ENCODE assay signal across 27 cellular contexts in genomic region chr20:16877053-16877554, GRCh38.
"Had no signal": no experiment of that assay in that cellular context is flagged by ENCODE, and none has a peak within 500 bp of the region (broad histone marks: within the 10 kb centered on the region; RNA-seq: fewer than 3 reads in every experiment).

No MANE protein-coding gene starts in this region.

- H3K4me1 ChIP-seq: stomach, suprapubic skin, testis, thyroid gland, tibial artery, tibial nerve, transverse colon, upper lobe of left lung, upper lobe of right lung, uterus, vagina had no signal

- DNase-seq: stimulated activated CD4-positive, alpha-beta T cell treated with anti-CD3 and anti-CD28 coated beads, Interleukin-2, amount 100 ng/mL, for 48 hours; stimulated activated CD4-positive, alpha-beta T cell treated with anti-CD3 and anti-CD28 coated beads, Interleukin-4, amount 100 ng/mL, for 1 hour; stimulated activated CD4-positive, alpha-beta T cell treated with anti-CD3 and anti-CD28 coated beads, Interleukin-4, amount 100 ng/mL, for 24 hours; stimulated activated CD4-positive, alpha-beta T cell treated with anti-CD3 and anti-CD28 coated beads, Interleukin-4, amount 100 ng/mL, for 4 hours; stimulated activated CD8-positive, alpha-beta memory T cell treated with anti-CD3 and anti-CD28 coated beads, Interleukin-4, amount 100 ng/mL, for 48 hours; stimulated activated naive B cell treated with anti-CD40 and anti-IgM and Interleukin-4, amounts not matched to agents 10 μg/mL and 1 μg/mL and 100 μg/mL, for 72 hours; stimulated activated naive CD4-positive, alpha-beta T cell; stimulated activated naive CD4-positive, alpha-beta T cell treated with Interleukin-2 at 50 U/mL for 16 hours; stimulated activated naive CD8-positive, alpha-beta T cell treated with anti-CD3 and anti-CD28 coated beads, Interleukin-15, amount 100 ng/mL, for 72 hours; stimulated activated naive CD8-positive, alpha-beta T cell treated with anti-CD3 and anti-CD28 coated beads, Interleukin-15, Interleukin-2, amounts not matched to agents 100 U/mL and 50 U/mL, for 24 hours; stomach; substantia nigra; testis; thyroid gland; tibial artery; transverse colon; trophoblast cell; upper lobe of left lung; upper lobe of right lung; uterus had no signal

- H3K36me3 ChIP-seq: stomach, suprapubic skin, thoracic aorta, thyroid gland, tibial artery, tibial nerve, transverse colon, upper lobe of left lung, upper lobe of right lung, uterus, vagina had no signal

- H3K27ac ChIP-seq: stomach, suprapubic skin, testis, thoracic aorta, thyroid gland, tibial artery, tibial nerve, transverse colon, upper lobe of left lung, upper lobe of right lung, uterus, vagina had no signal

- H3K4me3 ChIP-seq: stomach, suprapubic skin, testis, thoracic aorta, thyroid gland, tibial artery, tibial nerve, transverse colon, upper lobe of left lung, upper lobe of right lung, uterus, vagina had no signal

- FAIRE-seq: urothelium cell line had no signal

- ATAC-seq: stimulated activated effector memory CD8-positive, alpha-beta T cell treated with anti-CD3 and anti-CD28 coated beads, Interleukin-12 subunit alpha, Interleukin-12 subunit beta, amount 100 ng/mL, for 72 hours; stimulated activated memory B cell treated with anti-CD40 and anti-IgM and Interleukin-4, amounts not matched to agents 10 μg/mL and 1 μg/mL and 100 μg/mL, for 72 hours; stimulated activated naive B cell treated with anti-CD40 and anti-IgM and Interleukin-4, amounts not matched to agents 10 μg/mL and 1 μg/mL and 100 μg/mL, for 72 hours; stimulated activated naive CD8-positive, alpha-beta T cell treated with anti-CD3 and anti-CD28 coated beads, Interleukin-15, amount 100 ng/mL, for 72 hours; stimulated activated naive CD8-positive, alpha-beta T cell treated with anti-CD3 and anti-CD28 coated beads, Interleukin-15, Interleukin-2, amounts not matched to agents 100 U/mL and 50 U/mL, for 24 hours; upper lobe of right lung had no signal

- H3K9me3 ChIP-seq: stomach, suprapubic skin, testis, thoracic aorta, thyroid gland, tibial artery, tibial nerve, transverse colon, upper lobe of left lung, upper lobe of right lung, uterus, vagina had no signal

- H3K27me3 ChIP-seq: stomach, suprapubic skin, testis, thyroid gland, tibial artery, tibial nerve, transverse colon, upper lobe of left lung, upper lobe of right lung, uterus, vagina had no signal
